11 cellular contexts compared by ENCODE assay signal in genomic region chr12:51905507-51906438, GRCh38. TPM values are rescaled to one million over a fixed set of nuclear protein-coding genes. Genes with fewer than 3 reads are reported as not detected.
DNase-seq lines count a peak whose midpoint lies in the region; ATAC-seq and TF ChIP-seq lines count a peak whose summit lies in the region.
"Had no signal": no experiment of that assay in that cellular context is flagged by ENCODE, and none has a peak within 500 bp of the region (broad histone marks: within the 10 kb centered on the region; RNA-seq: fewer than 3 reads in every experiment).

No MANE protein-coding gene starts in this region.

- peak; percentile 61 for ATAC-seq in lung (ENCODE audit: insufficient read depth, low FRiP score)
- no peak for ATAC-seq in GM19452 (IDR thresholded peaks at IDR 0.05; ENCODE audit: unreplicated experiment)
- no peak for ATAC-seq in HG02642 (IDR thresholded peaks at IDR 0.05; ENCODE audit: poor library complexity, unreplicated experiment)

- TF ChIP-seq POLR2A in thyroid gland (IDR thresholded peaks at IDR 0.05), result no peak

- H3K27me3 ChIP-seq in lung (ENCODE audit: control insufficient read depth, insufficient read depth) (no peaks in the 10 kb centered on the region), thyroid gland (peaks cover 9% of the 10 kb centered on the region)

- intact Hi-C loops in thyroid gland (cut with DNase I), result no loop called here

- DNase-seq in NCI-H69 (lab: John Stamatoyannopoulos, UW) (peak; percentile 76), dermis microvascular lymphatic vessel endothelial cell (ENCODE audit: low read depth in 2 of 2) (peak; percentile 66 to 90), lung (ENCODE audit: low spot score) (peak; percentile 76), thyroid gland (peak; percentile 39 to 46), midbrain (lab: John Stamatoyannopoulos, UW) (no peak)
- DNase-seq: activated CD8-positive, alpha-beta memory T cell treated with anti-CD3 and anti-CD28 coated beads for 24 hours; effector CD4-positive, alpha-beta T cell had no signal

- peak overlapping the region; percentile 61 for H3K4me3 ChIP-seq in lung
- no peak overlapping the region for H3K4me3 ChIP-seq in thyroid gland (replicated peaks in 1 of 3)

- H3K36me3 ChIP-seq in lung (ENCODE audit: control insufficient read depth in 2 of 2, insufficient read depth in 2 of 2, low read length in 2 of 2) (no peaks in the 10 kb centered on the region), thyroid gland (no peaks in the 10 kb centered on the region)

- 39 to 59% methylated on average over 17 of the region's 17 CpGs for WGBS in lung, 2 donors
- WGBS in thyroid gland, 2 donors, result 55 to 63% methylated on average over 17 of the region's 17 CpGs

- H3K27ac ChIP-seq in lung (ENCODE audit: low read depth in 1 of 2, low read length in 1 of 2) (peak overlapping the region; percentile 94 to 96), thyroid gland (peak overlapping the region; percentile 92 to 95 (median 93))

- TF ChIP-seq CTCF in lung (IDR thresholded peaks at IDR 0.05; ENCODE audit: control extremely low read depth, extremely low read depth) (no peak), thyroid gland (IDR thresholded peaks at IDR 0.05) (no peak)

- H3K9me3 ChIP-seq in lung (ENCODE audit: control insufficient read depth in 2 of 2, insufficient read depth in 1 of 2, low read length in 1 of 2) (no peaks in the 10 kb centered on the region), thyroid gland (no peaks in the 10 kb centered on the region)

- peaks cover 1 to 14% of the 10 kb centered on the region in 2 donors for H3K4me1 ChIP-seq in lung (ENCODE audit: control insufficient read depth in 2 of 2, insufficient read depth in 2 of 2, low read length in 2 of 2)
- H3K4me1 ChIP-seq in thyroid gland, result peaks cover 3 to 35% of the 10 kb centered on the region in 2 donors

RNA-seq across cellular contexts. Expression of gene ACVRL1, which starts 1.5 kb away (rescaled TPM):
- total RNA-seq in dermis microvascular lymphatic vessel endothelial cell (313 and 416 TPM in 2 replicates), lung (100 to 1,000 TPM; 101 to 186 TPM), thyroid gland (100 to 1,000 TPM in 2 of 4 donors, 10 to 100 TPM in 2; 61.9 to 133 (median 84.2) TPM)
- 100 to 1,000 TPM in 1 of 2 donors, 10 to 100 TPM in 1; 76.1 to 130 TPM for polyA plus RNA-seq in lung
- polyA plus RNA-seq: IgD-negative memory B cell had no signal

RNA-seq across cellular contexts. Expression of gene ANKRD33, which starts 17.9 kb away (rescaled TPM):
- total RNA-seq in dermis microvascular lymphatic vessel endothelial cell, result 0.13 and 0.26 TPM in 2 replicates
- total RNA-seq in lung, result under 1 TPM; 0.14 to 0.21 TPM
- polyA plus RNA-seq in lung, result under 1 TPM; 0.24 to 0.50 TPM
- not detected for total RNA-seq in thyroid gland
- total RNA-seq: neural crest cell had no signal
- polyA plus RNA-seq: IgD-negative memory B cell had no signal

RNA-seq across cellular contexts. Expression of gene ACVR1B, which starts 45.7 kb away (rescaled TPM):
- total RNA-seq in dermis microvascular lymphatic vessel endothelial cell, result 8.3 and 14.2 TPM in 2 replicates
- 10 to 100 TPM; 14.0 to 41.7 TPM for total RNA-seq in lung
- polyA plus RNA-seq in lung, result 10 to 100 TPM; 14.3 to 27.7 TPM
- 10 to 100 TPM; 13.7 to 19.9 (median 19.2) TPM for total RNA-seq in thyroid gland

RNA-seq across cellular contexts. Expression of gene FIGNL2, which starts 57.3 kb away (rescaled TPM):
- 0.39 and 1.3 TPM in 2 replicates for total RNA-seq in dermis microvascular lymphatic vessel endothelial cell
- total RNA-seq in lung, result 1 to 10 TPM in 1 of 2 donors, under 1 TPM in 1; 0.89 to 1.9 TPM
- polyA plus RNA-seq in lung, result under 1 TPM; 0.33 to 0.71 TPM
- 1 to 10 TPM in 2 of 4 donors, under 1 TPM in 2; 0.45 to 1.6 (median 1.1) TPM for total RNA-seq in thyroid gland
- polyA plus RNA-seq: IgD-negative memory B cell had no signal
